19 cellular contexts compared by ENCODE assay signal in genomic region chr9:15246688-15247087, GRCh38.
A peak's percentile ranks its signal among the peaks of the same experiment; 100 is the strongest.
DNase-seq lines count a peak whose midpoint lies in the region; ATAC-seq, FAIRE-seq and TF ChIP-seq lines count a peak whose summit lies in the region.
"Had no signal": no experiment of that assay in that cellular context is flagged by ENCODE, and none has a peak within 500 bp of the region (broad histone marks: within the 10 kb centered on the region; RNA-seq: fewer than 3 reads in every experiment).

No MANE protein-coding gene starts in this region.

- TF ChIP-seq POLR2A in breast epithelium (IDR thresholded peaks at IDR 0.05) (no peak), endothelial cell of umbilical vein (IDR thresholded peaks at IDR 0.05; ENCODE audit: low read depth, low read length) (no peak)

- H3K36me3 ChIP-seq in breast epithelium, result no peaks in the 10 kb centered on the region
- no peaks in the 10 kb centered on the region for H3K36me3 ChIP-seq in PC-3 (ENCODE audit: low read depth, low read length)
- no peaks in the 10 kb centered on the region for H3K36me3 ChIP-seq in endothelial cell of umbilical vein (ENCODE audit: control insufficient read depth in 2 of 2, extremely low read depth in 1 of 2, insufficient read depth in 2 of 2, low read length in 2 of 2)

- H3K27me3 Mint-ChIP-seq in MCF 10A (ENCODE audit: insufficient read depth, unreplicated experiment), result no peaks in the 10 kb centered on the region

- no peaks in the 10 kb centered on the region for H3K79me2 ChIP-seq in PC-3 (ENCODE audit: low read length)
- H3K79me2 ChIP-seq in endothelial cell of umbilical vein (ENCODE audit: control insufficient read depth, insufficient read depth, low read length), result no peaks in the 10 kb centered on the region

- no peak for TF ChIP-seq CTCF in MCF 10A (IDR thresholded peaks at IDR 0.05; ENCODE audit: unreplicated experiment)
- no peak for TF ChIP-seq CTCF in breast epithelium (IDR thresholded peaks at IDR 0.05)
- no peak for TF ChIP-seq CTCF in PC-3 (conservative IDR thresholded peaks at IDR 0.05; ENCODE audit: low read depth, low read length)
- no peak for TF ChIP-seq CTCF in endothelial cell of umbilical vein (IDR thresholded peaks at IDR 0.05; ENCODE audit: extremely low read depth in 1 of 2, insufficient read depth in 1 of 2, low read depth in 1 of 2, low read length in 2 of 2)

- no peak overlapping the region for H3K27ac Mint-ChIP-seq in MCF 10A (ENCODE audit: low read depth, unreplicated experiment)
- H3K27ac Mint-ChIP-seq in stimulated activated effector memory CD8-positive, alpha-beta T cell treated with anti-CD3 and anti-CD28 coated beads, Interleukin-12 subunit alpha, Interleukin-12 subunit beta, amount 100 ng/mL, for 72 hours, result no peak overlapping the region

- intact Hi-C loops in MCF 10A (cut with micrococcal nuclease) (no loop called here), breast epithelium (cut with DNase I; ENCODE audit: low total_unique reads) (no loop called here), PC-3 (cut with micrococcal nuclease) (no loop called here), endothelial cell of umbilical vein (cut with micrococcal nuclease) (no loop called here), sciatic nerve (cut with DNase I) (no loop called here)

- CTCF ChIA-PET in MCF 10A (lab: Yijun Ruan, JAX), result interaction anchor here (0.6 to 0.7 kb wide), 4 partner anchors 20 to 429 kb away, joined by 3 read pairs; no protein-coding TSS in a partner anchor
- CTCF ChIA-PET in PC-3 (lab: Charles Lee), result no interaction called here
- CTCF ChIA-PET in endothelial cell of umbilical vein (lab: Charles Lee), result interaction anchor here (1.0 to 1.4 kb wide), 2 partner anchors 9 to 15 kb away, joined by 5 read pairs; no protein-coding TSS in a partner anchor

- H2AFZ ChIP-seq in PC-3 (ENCODE audit: low read length), result no peak overlapping the region
- H2AFZ ChIP-seq in endothelial cell of umbilical vein (ENCODE audit: low read depth, low read length), result no peak overlapping the region

- H3K4me1 ChIP-seq in breast epithelium (no peaks in the 10 kb centered on the region), PC-3 (ENCODE audit: insufficient read depth, low read length) (peaks cover 11% of the 10 kb centered on the region), endothelial cell of umbilical vein (ENCODE audit: control insufficient read depth, extremely low read depth, insufficient read depth, low read length) (peaks cover 29% of the 10 kb centered on the region)

- H3K4me2 ChIP-seq in PC-3 (ENCODE audit: low read length) (0 out of 2 replicates have a peak overlapping the region, but pooled peaks have one; percentile 13), endothelial cell of umbilical vein (ENCODE audit: insufficient read depth, low read length) (peak overlapping the region; percentile 39)

- H3K4me1 Mint-ChIP-seq in MCF 10A (ENCODE audit: insufficient read depth, unreplicated experiment), result peaks cover 5% of the 10 kb centered on the region
- H3K4me1 Mint-ChIP-seq in stimulated activated effector memory CD8-positive, alpha-beta T cell treated with anti-CD3 and anti-CD28 coated beads, Interleukin-12 subunit alpha, Interleukin-12 subunit beta, amount 100 ng/mL, for 72 hours, result peaks cover 34% of the 10 kb centered on the region

- no peaks in the 10 kb centered on the region for H3F3A ChIP-seq in PC-3 (ENCODE audit: low read length, unreplicated experiment)

- no peak overlapping the region for H3K4me3 ChIP-seq in breast epithelium
- H3K4me3 ChIP-seq in PC-3 (ENCODE audit: low read length), result no peak overlapping the region
- H3K4me3 ChIP-seq in endothelial cell of umbilical vein (replicated peaks in 1 of 3; ENCODE audit: insufficient read depth in 1 of 3, low read depth in 1 of 3, low read length in 3 of 3), result no peak overlapping the region

- H3K4me3 Mint-ChIP-seq in MCF 10A (ENCODE audit: unreplicated experiment), result no peak overlapping the region
- H3K4me3 Mint-ChIP-seq in stimulated activated effector memory CD8-positive, alpha-beta T cell treated with anti-CD3 and anti-CD28 coated beads, Interleukin-12 subunit alpha, Interleukin-12 subunit beta, amount 100 ng/mL, for 72 hours, result no peak overlapping the region
- H3K4me3 Mint-ChIP-seq: immature natural killer cell had no signal

- H3K27ac ChIP-seq in breast epithelium, result no peak overlapping the region
- H3K27ac ChIP-seq in PC-3 (ENCODE audit: low read length), result no peak overlapping the region
- peak overlapping the region; percentile 26 for H3K27ac ChIP-seq in endothelial cell of umbilical vein (ENCODE audit: insufficient read depth, low read depth, low read length)

- H3K27me3 ChIP-seq in breast epithelium (no peaks in the 10 kb centered on the region), PC-3 (ENCODE audit: low read length) (no peaks in the 10 kb centered on the region), endothelial cell of umbilical vein (ENCODE audit: control insufficient read depth in 2 of 2, insufficient read depth in 2 of 2, low read length in 2 of 2) (no peaks in the 10 kb centered on the region)

- peak; percentile 72 for FAIRE-seq in endothelial cell of umbilical vein (lab: Jason Lieb, UNC)
- FAIRE-seq: D721Med, RCC 7860 had no signal

- DNase-seq in MCF 10A (ENCODE audit: unreplicated experiment) (peak; percentile 58), breast epithelium (ENCODE audit: low spot score in 2 of 2) (no peak), PC-3 (peak; percentile 66), endothelial cell of umbilical vein (ENCODE audit: low read depth, low spot score) (peak; percentile 59), sciatic nerve (ENCODE audit: low spot score) (no peak), anterior cingulate cortex (lab: John Stamatoyannopoulos, UW) (no peak)
- no peak for DNase-seq in stimulated activated effector memory CD8-positive, alpha-beta T cell treated with anti-CD3 and anti-CD28 coated beads, Interleukin-12 subunit alpha, Interleukin-12 subunit beta, amount 100 ng/mL, for 72 hours (ENCODE audit: low spot score in 2 of 2)
- DNase-seq: activated T-cell treated with anti-CD3 and anti-CD28 coated beads, Interleukin-2, amount 50 U/mL, for 1 hour; effector CD8-positive, alpha-beta T cell; GOT3; immature natural killer cell; KBM-7; mesendoderm; NCI-H1436; NCI-H446 treated with DMSO at 0.1 percent for 48 hours; T-helper 1 cell had no signal

- ATAC-seq in PC-3 (peak; percentile 64), GM21619 (IDR thresholded peaks at IDR 0.05; ENCODE audit: unreplicated experiment) (no peak), sciatic nerve (no peak)
- ATAC-seq in stimulated activated effector memory CD8-positive, alpha-beta T cell treated with anti-CD3 and anti-CD28 coated beads, Interleukin-12 subunit alpha, Interleukin-12 subunit beta, amount 100 ng/mL, for 72 hours, result peak; percentile 47

- no peaks in the 10 kb centered on the region for H3K9me3 ChIP-seq in breast epithelium
- H3K9me3 ChIP-seq in PC-3 (ENCODE audit: low read length), result no peaks in the 10 kb centered on the region
- no peaks in the 10 kb centered on the region for H3K9me3 ChIP-seq in endothelial cell of umbilical vein (replicated peaks; ENCODE audit: control insufficient read depth, insufficient read depth, low read length)

- H3K9me2 ChIP-seq in PC-3 (replicated peaks; ENCODE audit: low read length), result no peaks in the 10 kb centered on the region

- H4K20me1 ChIP-seq in PC-3 (ENCODE audit: low read length) (no peaks in the 10 kb centered on the region), endothelial cell of umbilical vein (replicated peaks; ENCODE audit: control insufficient read depth, extremely low read depth, insufficient read depth, low read length) (no peaks in the 10 kb centered on the region)

- no peaks in the 10 kb centered on the region for H3K9me3 Mint-ChIP-seq in MCF 10A (ENCODE audit: unreplicated experiment)
- H3K9me3 Mint-ChIP-seq in stimulated activated effector memory CD8-positive, alpha-beta T cell treated with anti-CD3 and anti-CD28 coated beads, Interleukin-12 subunit alpha, Interleukin-12 subunit beta, amount 100 ng/mL, for 72 hours, result no peaks in the 10 kb centered on the region
- H3K9me3 Mint-ChIP-seq: immature natural killer cell had no signal

- peaks cover 9% of the 10 kb centered on the region for H3K36me3 Mint-ChIP-seq in MCF 10A (ENCODE audit: insufficient read depth, unreplicated experiment)
- no peaks in the 10 kb centered on the region for H3K36me3 Mint-ChIP-seq in stimulated activated effector memory CD8-positive, alpha-beta T cell treated with anti-CD3 and anti-CD28 coated beads, Interleukin-12 subunit alpha, Interleukin-12 subunit beta, amount 100 ng/mL, for 72 hours

- H3K9me1 ChIP-seq in endothelial cell of umbilical vein (replicated peaks; ENCODE audit: control insufficient read depth, extremely low read depth, insufficient read depth, low read length), result no peaks in the 10 kb centered on the region

- H3K9ac ChIP-seq in PC-3 (ENCODE audit: low read length) (no peak overlapping the region), endothelial cell of umbilical vein (replicated peaks; ENCODE audit: extremely low read depth, insufficient read depth, low read length) (no peak overlapping the region)

- BruUV-seq in MCF 10A (replicated peaks; lab: Mats Ljungman, UMichigan) (no TSS peak), PC-3 (replicated peaks; lab: Mats Ljungman, UMichigan) (no TSS peak), endothelial cell of umbilical vein (replicated peaks; lab: Mats Ljungman, UMichigan) (no TSS peak)

- POLR2A ChIA-PET in MCF 10A (lab: Yijun Ruan, JAX), result interaction anchor here (1.3 kb wide), 1 partner anchor 9 kb away, joined by 3 read pairs; no protein-coding TSS in a partner anchor
- POLR2A ChIA-PET in PC-3 (lab: Charles Lee; ENCODE audit: unreplicated experiment), result no interaction called here
- POLR2A ChIA-PET in endothelial cell of umbilical vein (lab: Charles Lee), result no interaction called here

- dilution Hi-C loops in endothelial cell of umbilical vein (cut with MboI; ENCODE audit: extremely low pct_ligation_motif_present, low sequenced_read_pairs), result no loop called here

TF ChIP-seq in endothelial cell of umbilical vein, 7 proteins besides CTCF, POLR2A, EP300 and RAD21:
- TF ChIP-seq JUN (IDR thresholded peaks at IDR 0.05; ENCODE audit: borderline replicate concordance, insufficient read depth, insufficient read length, low read depth) (peak; percentile 34), FOS (IDR thresholded peaks at IDR 0.05; ENCODE audit: borderline replicate concordance, insufficient read depth, low read length) (peak; percentile 45), EZH2 (IDR thresholded peaks at IDR 0.05; ENCODE audit: borderline replicate concordance, low read depth, low read length, severe bottlenecking) (no peak)

Comparison
In these comparisons a context has a peak if more than half of its experiments do, and no peak if none do; other contexts are left out.
1. DNase-seq: peak in MCF 10A (single experiment), PC-3 (single experiment) and endothelial cell of umbilical vein (single experiment); none in breast epithelium (0 of 2), stimulated activated effector memory CD8-positive, alpha-beta T cell treated with anti-CD3 and anti-CD28 coated beads, Interleukin-12 subunit alpha, Interleukin-12 subunit beta, amount 100 ng/mL, for 72 hours (0 of 2), sciatic nerve (single experiment) and anterior cingulate cortex (0 of 58).
2. ATAC-seq: peak in PC-3 (single experiment) and stimulated activated effector memory CD8-positive, alpha-beta T cell treated with anti-CD3 and anti-CD28 coated beads, Interleukin-12 subunit alpha, Interleukin-12 subunit beta, amount 100 ng/mL, for 72 hours (single experiment); none in GM21619 (single experiment) and sciatic nerve (single experiment).